8 cellular contexts compared by ENCODE assay signal in the genomic region with DNA sequence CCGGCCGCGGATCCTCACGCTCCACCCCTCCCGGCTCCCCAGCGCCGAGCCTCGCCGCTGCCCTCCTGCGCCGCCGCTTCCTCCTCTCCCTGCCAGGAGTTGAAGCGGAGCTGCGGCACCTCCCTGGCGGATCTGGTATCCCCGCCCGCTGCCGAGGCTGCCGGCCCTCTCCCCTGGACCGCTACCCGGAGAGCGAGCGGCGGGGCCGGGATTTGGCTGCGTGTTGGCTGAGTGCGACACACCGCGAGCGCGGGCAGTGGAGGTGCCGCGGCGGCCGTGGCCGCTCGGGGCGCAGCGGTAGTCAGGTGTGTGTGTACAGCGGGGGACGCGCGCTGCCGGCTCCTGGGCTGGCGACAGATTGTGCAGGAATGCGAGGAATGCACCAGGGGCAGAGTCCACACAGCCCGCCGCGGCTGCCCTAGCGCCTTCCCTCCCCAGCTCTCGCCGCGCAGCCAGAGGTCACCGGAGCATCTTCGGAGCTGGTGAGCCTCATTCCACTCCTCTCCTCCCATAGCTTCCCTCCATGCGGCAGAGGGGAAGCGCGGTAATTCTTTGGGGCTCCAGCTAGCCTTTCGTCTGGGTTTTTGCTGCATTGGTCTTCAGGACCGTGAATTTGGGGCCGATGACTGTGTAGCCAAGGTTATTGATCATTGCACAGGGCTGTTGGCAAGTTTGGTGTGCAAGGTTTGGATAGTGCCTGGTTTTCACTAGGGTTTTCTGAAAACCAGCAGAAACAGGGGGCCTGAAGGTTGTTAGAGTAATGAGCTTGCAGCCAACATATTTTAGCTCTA. TPM values are rescaled to one million over a fixed set of nuclear protein-coding genes. Genes with fewer than 3 reads are reported as not detected.
DNase-seq lines count a peak whose midpoint lies in the region; ATAC-seq and TF ChIP-seq lines count a peak whose summit lies in the region.

No MANE protein-coding gene starts in this region.

- TF ChIP-seq POLR2A in esophagus squamous epithelium (IDR thresholded peaks at IDR 0.05) = peak in 3 of 4 donors; percentile 5 to 60 (median 45)

- H3K4me1 ChIP-seq in esophagus squamous epithelium = peaks cover 4 to 60% (median 5%) of the 10 kb centered on the region in 3 donors
- peaks cover 10% of the 10 kb centered on the region for H3K4me1 ChIP-seq in muscle layer of colon (ENCODE audit: insufficient read depth, low read length)

- H3K9me3 ChIP-seq in esophagus squamous epithelium (no peaks in the 10 kb centered on the region), muscle layer of colon (ENCODE audit: low read length) (no peaks in the 10 kb centered on the region)

- 0% methylated on average over 5 to 39 of the region's 61 CpGs for WGBS in esophagus squamous epithelium, 2 donors

- TF ChIP-seq CTCF in esophagus squamous epithelium (IDR thresholded peaks at IDR 0.05) = peak in 4 of 6 experiments; percentile 18 to 63 (median 46)

- H3K27ac ChIP-seq in esophagus squamous epithelium (peak overlapping the region; percentile 89 to 99 (median 98)), muscle layer of colon (ENCODE audit: low read depth, low read length) (peak overlapping the region; percentile 83)

- H3K4me3 ChIP-seq in esophagus squamous epithelium (peak overlapping the region; percentile 71 to 99 (median 92)), muscle layer of colon (ENCODE audit: low read depth in 1 of 2, low read length in 2 of 2) (peak overlapping the region; percentile 75 to 84)

- intact Hi-C loops in esophagus squamous epithelium (cut with DNase I) = loop anchor here (10.0 kb wide), 1 partner anchor 287 kb away; no protein-coding TSS in a partner anchor

- H3K9ac ChIP-seq in muscle layer of colon (ENCODE audit: low read length) = peak overlapping the region; percentile 46

- H3K36me3 ChIP-seq in esophagus squamous epithelium (no peaks in the 10 kb centered on the region), muscle layer of colon (ENCODE audit: insufficient read depth, low read length) (no peaks in the 10 kb centered on the region)

- ATAC-seq in GM18511 (IDR thresholded peaks at IDR 0.05; ENCODE audit: unreplicated experiment) (peak; percentile 54), HG03045 (IDR thresholded peaks at IDR 0.05; ENCODE audit: unreplicated experiment) (peak; percentile 51)
- ATAC-seq in stimulated activated naive CD8-positive, alpha-beta T cell treated with anti-CD3 and anti-CD28 coated beads, Interleukin-15, Interleukin-2, amounts not matched to agents 100 U/mL and 50 U/mL, for 24 hours = peak; percentile 47

- DNase-seq in AG20443 (ENCODE audit: low spot score) (peak; percentile 81), NCI-H460 (ENCODE audit: extremely low read depth, low read depth) (peak; percentile 54), activated T-cell treated with anti-CD3 and anti-CD28 coated beads for 24 hours (ENCODE audit: low read depth) (peak; percentile 36), esophagus squamous epithelium (lab: John Stamatoyannopoulos, UW) (no peak)
- peak; percentile 62 for DNase-seq in stimulated activated naive CD8-positive, alpha-beta T cell treated with anti-CD3 and anti-CD28 coated beads, Interleukin-15, Interleukin-2, amounts not matched to agents 100 U/mL and 50 U/mL, for 24 hours

- H3K27me3 ChIP-seq in esophagus squamous epithelium (no peaks in the 10 kb centered on the region), muscle layer of colon (ENCODE audit: control insufficient read depth in 1 of 2, insufficient read depth in 2 of 2, low read length in 2 of 2) (no peaks in the 10 kb centered on the region)

RNA-seq across cellular contexts. Expression of gene PKP4, which starts 1.3 kb away (rescaled TPM):
- 46.1 and 52.0 TPM in 2 replicates for total RNA-seq in NCI-H460 (2014; rRNA removed; shearing (Covaris generic))
- 50.5 and 53.4 TPM in 2 replicates for polyA plus RNA-seq in NCI-H460 (2014; cell fraction: nucleus; rRNA removed)
- total RNA-seq in esophagus squamous epithelium = 10 to 100 TPM; 36.3 to 77.1 (median 46.6) TPM

RNA-seq across cellular contexts. Expression of gene CCDC148, which starts 1.5 kb away (rescaled TPM):
- total RNA-seq in NCI-H460 (2014; rRNA removed; shearing (Covaris generic)) = 0.32 TPM in 1 of 2 replicates, not detected in the other
- polyA plus RNA-seq in NCI-H460 (2014; cell fraction: nucleus; rRNA removed) = 0.67 TPM in 1 of 2 replicates, not detected in the other
- under 1 TPM in 2 of 4 donors, not detected in 2; 0.19 to 0.31 TPM for total RNA-seq in esophagus squamous epithelium
